In genomic region chr14:60758875-60759274, GRCh38 we compare ENCODE assay signal across 1 cellular context.
TF ChIP-seq lines count a peak whose summit lies in the region.

No MANE protein-coding gene starts in this region.

TF ChIP-seq in GM12878, 131 proteins besides CTCF, POLR2A, EP300 and RAD21:
- no peak for TF ChIP-seq CUX1 (IDR thresholded peaks at IDR 0.05; ENCODE audit: insufficient replicate concordance, low read depth, low read length)
